8 cellular contexts compared by ENCODE assay signal in the genomic region with DNA sequence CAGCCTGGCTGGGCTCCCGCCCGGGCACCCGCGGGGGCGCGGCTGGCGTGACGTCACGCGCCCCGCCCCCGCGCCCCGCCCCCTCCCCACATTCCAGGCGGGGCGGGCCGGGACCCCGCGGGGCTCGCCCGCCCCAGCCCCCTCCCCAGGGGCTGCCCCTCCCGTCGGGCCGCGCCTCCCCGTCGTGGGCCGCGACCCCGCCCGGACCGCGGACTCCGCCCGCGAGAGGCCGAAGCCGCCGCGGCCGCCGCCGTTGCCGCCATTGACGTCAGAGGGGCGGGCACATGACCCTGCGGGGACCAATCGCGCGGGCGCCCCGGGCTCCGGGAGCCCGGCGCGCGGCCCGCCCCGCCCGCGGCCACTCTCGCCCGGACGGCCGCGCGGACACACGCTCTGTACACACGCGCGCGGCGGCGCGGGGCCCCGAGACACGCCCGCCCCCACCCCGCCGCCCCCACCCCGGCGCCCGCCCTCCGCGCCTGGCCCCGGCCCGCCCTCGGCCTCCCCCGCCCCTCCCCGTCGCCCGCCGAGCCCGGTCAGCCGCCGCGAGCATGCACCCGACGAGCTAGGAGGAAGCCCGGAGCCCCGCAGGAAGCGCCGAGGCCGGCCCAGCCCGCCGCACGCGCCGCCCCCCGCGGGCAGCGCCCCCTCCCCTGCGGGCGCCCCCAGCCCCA. TPM values are rescaled to one million over a fixed set of nuclear protein-coding genes. Genes with fewer than 3 reads are reported as not detected.
A peak's percentile ranks its signal among the peaks of the same experiment; 100 is the strongest.
DNase-seq lines count a peak whose midpoint lies in the region; ATAC-seq and TF ChIP-seq lines count a peak whose summit lies in the region.

A gene (plus strand): TSS at position 361 of the 674 bp plus-strand sequence.

- H3K4me3 ChIP-seq in LNCaP clone FGC (ENCODE audit: low read depth, low read length), result peak within 1 kb of the TSS; percentile 79
- H3K4me3 ChIP-seq in left ventricle myocardium inferior, result peak within 1 kb of the TSS; percentile 77
- peak within 1 kb of the TSS; percentile 72 for H3K4me3 ChIP-seq in psoas muscle

- no peaks in the 10 kb centered on the region for H3K9me3 ChIP-seq in left ventricle myocardium inferior (replicated peaks)
- no peaks in the 10 kb centered on the region for H3K9me3 ChIP-seq in psoas muscle

- no peak for TF ChIP-seq CTCF in LNCaP clone FGC (IDR thresholded peaks at IDR 0.05; ENCODE audit: control insufficient read depth, extremely low read depth, insufficient read depth)
- no peak for TF ChIP-seq CTCF in left ventricle myocardium inferior (IDR thresholded peaks at IDR 0.05; ENCODE audit: borderline replicate concordance)
- no peak for TF ChIP-seq CTCF in psoas muscle (IDR thresholded peaks at IDR 0.05)

- ATAC-seq in GM21825 (IDR thresholded peaks at IDR 0.05; ENCODE audit: unreplicated experiment) (peak; percentile 76), psoas muscle (peak; percentile 80 to 85 (median 83))

- H3K4me1 ChIP-seq in left ventricle myocardium inferior (peaks cover 43% of the 10 kb centered on the region), psoas muscle (no peaks in the 10 kb centered on the region)

- WGBS in psoas muscle, 3 donors, result 0 to 1% (median 1%) methylated on average over 4 to 107 of the region's 114 CpGs

- H3K27ac ChIP-seq in left ventricle myocardium inferior (replicated peaks) (peak within 1 kb of the TSS; percentile 83), psoas muscle (peak within 1 kb of the TSS; percentile 38)

- H3K36me3 ChIP-seq in left ventricle myocardium inferior, result no peaks in the 10 kb centered on the region
- no peaks in the 10 kb centered on the region for H3K36me3 ChIP-seq in psoas muscle (ENCODE audit: insufficient read depth in 1 of 2, low read depth in 1 of 2)

- DNase-seq in GF-D8 (lab: John Stamatoyannopoulos, UW) (peak; percentile 44), LNCaP clone FGC (ENCODE audit: low read depth) (peak; percentile 25), T-helper 2 cell (peak; percentile 60 to 88 (median 71)), amygdala (lab: John Stamatoyannopoulos, UW) (peak in 49 of 56 donors; percentile 21 to 83 (median 63)), left ventricle myocardium inferior (peak; percentile 87), psoas muscle (peak; percentile 87 to 91), ureter (ENCODE audit: low spot score) (peak; percentile 83)

- no peaks in the 10 kb centered on the region for H3K27me3 ChIP-seq in left ventricle myocardium inferior (ENCODE audit: low read depth)
- peaks cover 0 to 8% (median 2%) of the 10 kb centered on the region in 3 donors for H3K27me3 ChIP-seq in psoas muscle (ENCODE audit: insufficient read depth in 3 of 3, low read length in 2 of 3)

- intact Hi-C loops in left ventricle myocardium inferior (cut with micrococcal nuclease) (no loop called here), psoas muscle (cut with DNase I) (loop anchor here in 1 of 2 donors (5.0 kb wide), 1 partner anchor 168 kb away; no protein-coding TSS in a partner anchor)

RNA-seq across cellular contexts. Expression of the gene that starts here (rescaled TPM):
- total RNA-seq in left ventricle myocardium inferior, result 11.2 TPM
- total RNA-seq in psoas muscle, result 1 to 10 TPM; 4.1 to 8.9 (median 7.8) TPM
- polyA plus RNA-seq in psoas muscle, result 1 to 10 TPM; 1.4 to 3.3 (median 2.5) TPM
- 98.0 TPM for total RNA-seq in ureter

Comparison
In these comparisons a context has a peak if more than half of its experiments do, and no peak if none do; other contexts are left out.
1. Peak in every context shown above with its lines: DNase-seq, ATAC-seq, H3K4me3 ChIP-seq and H3K27ac ChIP-seq.
2. DNase-seq: peak in every context shown above with its lines; median percentile 89 in psoas muscle; 87 in left ventricle myocardium inferior; 83 in ureter; 71 in T-helper 2 cell; 63 in amygdala; 44 in GF-D8; 25 in LNCaP clone FGC.